In the genomic region with DNA sequence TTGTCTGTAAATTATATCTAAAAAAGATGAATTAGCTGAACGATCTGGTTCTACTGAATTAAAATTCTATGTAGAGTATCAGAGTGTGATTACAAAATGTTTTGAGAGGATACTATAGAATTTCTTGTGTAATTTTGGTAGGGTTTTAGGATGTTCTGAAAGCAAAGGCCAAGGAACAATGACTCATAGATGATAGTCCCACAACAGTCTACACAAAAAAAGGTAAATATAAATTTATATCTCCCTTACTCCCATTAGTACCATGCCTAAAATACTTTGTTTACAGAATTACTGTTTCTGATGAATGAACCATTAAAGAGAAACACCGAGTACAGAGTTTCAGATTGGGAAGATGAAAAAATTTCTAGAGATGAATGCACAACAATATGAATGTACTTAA, we compare ENCODE assay signal across 1 cellular context.
TF ChIP-seq lines count a peak whose summit lies in the region.

No MANE protein-coding gene starts in this region.

TF ChIP-seq in K562, 482 proteins besides CTCF, POLR2A, EP300 and RAD21:
- TF ChIP-seq TARDBP (IDR thresholded peaks at IDR 0.05): no peak
- no peak for TF ChIP-seq YY1 (IDR thresholded peaks at IDR 0.05; ENCODE audit: borderline replicate concordance in 1 of 3, control insufficient read depth in 1 of 3, extremely low read depth in 1 of 3, insufficient read depth in 3 of 3, insufficient read length in 1 of 3, insufficient replicate concordance in 2 of 3, low read depth in 1 of 3, low read length in 2 of 3)
- no peak for TF ChIP-seq FOXK2 (conservative IDR thresholded peaks at IDR 0.05 in 1 of 2, IDR thresholded peaks at IDR 0.05 in 1 of 2; ENCODE audit: low read depth in 2 of 2)
- TF ChIP-seq ZNF282 (CRISPR knock-in tag; IDR thresholded peaks at IDR 0.05): no peak
- TF ChIP-seq, protein P1, sequence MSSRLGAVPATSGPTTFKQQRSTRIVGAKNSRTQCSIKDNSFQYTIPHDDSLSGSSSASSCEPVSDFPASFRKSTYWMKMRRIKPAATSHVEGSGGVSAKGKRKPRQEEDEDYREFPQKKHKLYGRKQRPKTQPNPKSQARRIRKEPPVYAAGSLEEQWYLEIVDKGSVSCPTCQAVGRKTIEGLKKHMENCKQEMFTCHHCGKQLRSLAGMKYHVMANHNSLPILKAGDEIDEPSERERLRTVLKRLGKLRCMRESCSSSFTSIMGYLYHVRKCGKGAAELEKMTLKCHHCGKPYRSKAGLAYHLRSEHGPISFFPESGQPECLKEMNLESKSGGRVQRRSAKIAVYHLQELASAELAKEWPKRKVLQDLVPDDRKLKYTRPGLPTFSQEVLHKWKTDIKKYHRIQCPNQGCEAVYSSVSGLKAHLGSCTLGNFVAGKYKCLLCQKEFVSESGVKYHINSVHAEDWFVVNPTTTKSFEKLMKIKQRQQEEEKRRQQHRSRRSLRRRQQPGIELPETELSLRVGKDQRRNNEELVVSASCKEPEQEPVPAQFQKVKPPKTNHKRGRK (tag; IDR thresholded peaks at IDR 0.05): no peak
- no peak for TF ChIP-seq HOXB6 (CRISPR knock-in tag; IDR thresholded peaks at IDR 0.05; ENCODE audit: borderline replicate concordance)
- no peak for TF ChIP-seq ZC3H4 (CRISPR knock-in tag; IDR thresholded peaks at IDR 0.05; ENCODE audit: borderline replicate concordance)
- TF ChIP-seq, protein P2, sequence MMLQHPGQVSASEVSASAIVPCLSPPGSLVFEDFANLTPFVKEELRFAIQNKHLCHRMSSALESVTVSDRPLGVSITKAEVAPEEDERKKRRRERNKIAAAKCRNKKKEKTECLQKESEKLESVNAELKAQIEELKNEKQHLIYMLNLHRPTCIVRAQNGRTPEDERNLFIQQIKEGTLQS (IDR thresholded peaks at IDR 0.05): peak; percentile 54
- TF ChIP-seq, protein P2 (CRISPR knock-in tag; conservative IDR thresholded peaks at IDR 0.05): no peak
- TF ChIP-seq ZNF444 (CRISPR knock-in tag; IDR thresholded peaks at IDR 0.05): no peak
- no peak for TF ChIP-seq HNRNPUL1 (IDR thresholded peaks at IDR 0.05; ENCODE audit: low read length)
- 0 out of 2 replicates have a peak, but pooled peaks have one; percentile 37 for TF ChIP-seq FOSL1 (tag; conservative IDR thresholded peaks at IDR 0.05)
- TF ChIP-seq ZNF133 (CRISPR knock-in tag; IDR thresholded peaks at IDR 0.05): no peak
- TF ChIP-seq JUND (IDR thresholded peaks at IDR 0.05; ENCODE audit: borderline replicate concordance, low read depth, low read length): peak; percentile 37; the same call in 1 of the 2 replicates
- peak; percentile 49; the same call in 1 of the 3 replicates for TF ChIP-seq JUND (tag; IDR thresholded peaks at IDR 0.05; ENCODE audit: borderline replicate concordance, low read depth, low read length)
- no peak for TF ChIP-seq GATA2 (CRISPR knock-in tag; IDR thresholded peaks at IDR 0.05)
- TF ChIP-seq NR4A1 (CRISPR knock-in tag; IDR thresholded peaks at IDR 0.05): no peak
- no peak for TF ChIP-seq NR4A1 (tag; IDR thresholded peaks at IDR 0.05)
- TF ChIP-seq, protein P3, sequence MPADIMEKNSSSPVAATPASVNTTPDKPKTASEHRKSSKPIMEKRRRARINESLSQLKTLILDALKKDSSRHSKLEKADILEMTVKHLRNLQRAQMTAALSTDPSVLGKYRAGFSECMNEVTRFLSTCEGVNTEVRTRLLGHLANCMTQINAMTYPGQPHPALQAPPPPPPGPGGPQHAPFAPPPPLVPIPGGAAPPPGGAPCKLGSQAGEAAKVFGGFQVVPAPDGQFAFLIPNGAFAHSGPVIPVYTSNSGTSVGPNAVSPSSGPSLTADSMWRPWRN (IDR thresholded peaks at IDR 0.05; ENCODE audit: low read depth): no peak
- no peak for TF ChIP-seq HLTF (IDR thresholded peaks at IDR 0.05)
- TF ChIP-seq ZNF785 (CRISPR knock-in tag; IDR thresholded peaks at IDR 0.05): no peak
- TF ChIP-seq ADNP (tag; IDR thresholded peaks at IDR 0.05): 0 out of 2 replicates have a peak, but pooled peaks have one; percentile 25
- no peak for TF ChIP-seq ZNF146 (CRISPR knock-in tag; IDR thresholded peaks at IDR 0.05; ENCODE audit: unreplicated experiment)
- no peak for TF ChIP-seq NFRKB (IDR thresholded peaks at IDR 0.05; ENCODE audit: low read depth)
- TF ChIP-seq POU5F1 (IDR thresholded peaks at IDR 0.05; ENCODE audit: borderline replicate concordance, low read depth, low read length, partially characterized antibody): no peak
- TF ChIP-seq SAFB2 (IDR thresholded peaks at IDR 0.05; ENCODE audit: borderline replicate concordance, low read depth, low read length, severe bottlenecking): no peak
- TF ChIP-seq ZNF445 (CRISPR knock-in tag; IDR thresholded peaks at IDR 0.05; ENCODE audit: low read depth): no peak
